Comparison of ENCODE assay signal across 13 cellular contexts in genomic region chr10:91604936-91605534, GRCh38. TPM values are rescaled to one million over a fixed set of nuclear protein-coding genes. Genes with fewer than 3 reads are reported as not detected.
A peak's percentile ranks its signal among the peaks of the same experiment; 100 is the strongest.
DNase-seq lines count a peak whose midpoint lies in the region; TF ChIP-seq lines count a peak whose summit lies in the region.
"Had no signal": no experiment of that assay in that cellular context is flagged by ENCODE, and none has a peak within 500 bp of the region (broad histone marks: within the 10 kb centered on the region; RNA-seq: fewer than 3 reads in every experiment).

No MANE protein-coding gene starts in this region.

- H3K9me3 ChIP-seq in right atrium auricular region (peaks cover 0 to 9% of the 10 kb centered on the region in 2 donors), muscle layer of duodenum (ENCODE audit: control insufficient read depth in 1 of 2, low read length in 2 of 2) (no peaks in the 10 kb centered on the region), vagina (no peaks in the 10 kb centered on the region)

- H3K27ac ChIP-seq in right atrium auricular region (peak overlapping the region; percentile 46 to 59), muscle layer of duodenum (ENCODE audit: low read length) (peak overlapping the region; percentile 2), vagina (peak overlapping the region; percentile 47)

- H3K36me3 ChIP-seq in right atrium auricular region (no peaks in the 10 kb centered on the region), muscle layer of duodenum (ENCODE audit: control insufficient read depth in 1 of 2, insufficient read depth in 2 of 2, low read length in 2 of 2) (peaks cover 0 to 3% of the 10 kb centered on the region in 2 donors), vagina (no peaks in the 10 kb centered on the region)

- intact Hi-C loops in cardiac septum (cut with DNase I) (no loop called here), vagina (cut with DNase I) (no loop called here)

- H3K4me1 ChIP-seq in right atrium auricular region (peaks cover 3 to 63% of the 10 kb centered on the region in 2 donors), muscle layer of duodenum (ENCODE audit: control insufficient read depth in 1 of 2, insufficient read depth in 2 of 2, low read length in 2 of 2) (peaks cover 23 to 28% of the 10 kb centered on the region in 2 donors), vagina (peaks cover 48% of the 10 kb centered on the region)

- no peak for DNase-seq in right atrium auricular region (ENCODE audit: low spot score)
- no peak for DNase-seq in cardiac septum (ENCODE audit: low spot score)
- peak; percentile 57 to 77 for DNase-seq in cardiac fibroblast (ENCODE audit: low read depth in 2 of 2)
- no peak for DNase-seq in vagina (ENCODE audit: extremely low spot score in 2 of 2)
- no peak for DNase-seq in activated CD4-positive, CD25-positive, alpha-beta regulatory T cell treated with anti-CD3 and anti-CD28 coated beads, Interleukin-2, amount 50 U/mL, for 72 hours
- no peak for DNase-seq in AML-193 (lab: John Stamatoyannopoulos, UW)
- no peak for DNase-seq in NCI-H1694 treated with DMSO at 0.1 percent for 48 hours (lab: John Stamatoyannopoulos, UW)
- DNase-seq: activated gamma-delta T cell treated with Interleukin-2 at 50 U/mL for 16 hours, C1 segment of cervical spinal cord, left colon, NCI-H1105, right cardiac atrium had no signal

- TF ChIP-seq CTCF in right atrium auricular region (IDR thresholded peaks at IDR 0.05) (no peak), cardiac fibroblast (IDR thresholded peaks at IDR 0.05; ENCODE audit: low read depth, low read length) (no peak), vagina (IDR thresholded peaks at IDR 0.05) (no peak)

- no peak for TF ChIP-seq POLR2A in vagina (IDR thresholded peaks at IDR 0.05)

- H3K4me3 ChIP-seq in right atrium auricular region (no peak overlapping the region), cardiac fibroblast (replicated peaks in 1 of 2; ENCODE audit: low read depth in 2 of 2, low read length in 2 of 2) (no peak overlapping the region), muscle layer of duodenum (ENCODE audit: low read depth in 1 of 2, low read length in 2 of 2) (no peak overlapping the region), vagina (no peak overlapping the region)

- H3K27me3 ChIP-seq in right atrium auricular region, result no peaks in the 10 kb centered on the region
- no peaks in the 10 kb centered on the region for H3K27me3 ChIP-seq in muscle layer of duodenum (ENCODE audit: low read depth, low read length)
- H3K27me3 ChIP-seq in vagina, result no peaks in the 10 kb centered on the region

RNA-seq across cellular contexts. Expression of gene PPP1R3C, which starts 27.8 kb away (rescaled TPM):
- total RNA-seq in right atrium auricular region (100 to 1,000 TPM in 1 of 2 donors, 10 to 100 TPM in 1; 58.0 to 250 TPM), cardiac septum (212 TPM), vagina (26.3 TPM)

Comparison
In these comparisons a context has a peak if more than half of its experiments do, and no peak if none do; other contexts are left out.
1. DNase-seq: peak in cardiac fibroblast (2 of 2); none in right atrium auricular region (single experiment), cardiac septum (single experiment), vagina (0 of 2), activated CD4-positive, CD25-positive, alpha-beta regulatory T cell treated with anti-CD3 and anti-CD28 coated beads, Interleukin-2, amount 50 U/mL, for 72 hours (single experiment), AML-193 (0 of 2) and NCI-H1694 treated with DMSO at 0.1 percent for 48 hours (single experiment).
2. H3K27ac ChIP-seq: peak in every context shown above with its lines; median percentile 52 in right atrium auricular region; 47 in vagina; 2 in muscle layer of duodenum.